ENCODE assay signal across 12 cellular contexts in the genomic region with DNA sequence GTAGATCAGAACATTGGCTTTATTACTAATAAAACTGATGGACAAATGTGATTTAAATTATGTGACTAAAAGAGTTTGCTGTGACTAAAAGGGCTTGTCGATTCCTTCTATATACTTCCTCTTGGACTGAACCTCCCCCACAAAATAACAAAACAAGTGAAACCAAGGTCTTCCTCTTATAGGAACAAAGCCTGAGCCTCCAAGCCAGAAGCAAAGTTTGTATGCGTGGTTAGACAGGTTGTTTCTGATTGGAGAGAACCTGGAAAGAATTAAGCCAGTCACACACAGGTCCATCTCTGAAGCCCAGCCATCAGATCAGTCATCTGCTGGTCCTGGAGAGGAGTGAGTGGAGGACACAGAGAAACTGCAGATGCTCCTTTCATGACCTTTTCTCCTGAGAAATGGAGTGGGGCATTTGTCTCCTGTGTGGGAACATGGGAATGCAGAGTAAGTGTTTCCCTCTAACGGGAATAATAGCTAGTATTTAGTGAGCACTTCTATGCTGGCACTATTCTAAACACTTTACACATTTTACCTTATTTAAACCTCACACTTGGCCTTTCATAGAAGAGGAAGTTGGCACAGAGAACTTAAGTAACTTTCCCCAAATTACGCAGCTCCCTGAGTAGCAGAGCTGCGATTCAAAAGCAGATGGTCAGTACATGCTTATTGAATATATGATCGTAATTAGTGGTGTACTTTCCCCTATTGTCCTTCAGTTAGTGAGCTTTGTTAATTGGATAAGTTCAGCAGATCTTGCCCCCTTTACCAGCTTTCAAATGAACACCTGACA.
DNase-seq lines count a peak whose midpoint lies in the region; ATAC-seq, FAIRE-seq and TF ChIP-seq lines count a peak whose summit lies in the region.
"Had no signal": no experiment of that assay in that cellular context is flagged by ENCODE, and none has a peak within 500 bp of the region (broad histone marks: within the 10 kb centered on the region; RNA-seq: fewer than 3 reads in every experiment).

No MANE protein-coding gene starts in this region.

- H3K36me3 ChIP-seq in right lobe of liver (peaks cover 0 to 4% (median 0%) of the 10 kb centered on the region in 4 donors), HepG2 (replicated peaks in 1 of 2; ENCODE audit: control insufficient read depth in 1 of 2, insufficient read depth in 2 of 2, low read length in 2 of 2) (peaks cover 11 to 13% of the 10 kb centered on the region in 2 experiments; a peak in 4 of 5 replicates), Karpas-422 (ENCODE audit: insufficient read depth, low read length) (0 out of 2 replicates have a peak, but pooled peaks cover 4% of the 10 kb centered on the region), upper lobe of left lung (peaks cover 0 to 7% (median 6%) of the 10 kb centered on the region in 4 donors)

- POLR2A ChIA-PET in HepG2 (lab: Yijun Ruan, JAX) = no interaction called here

- no peak for FAIRE-seq in HepG2 (lab: Jason Lieb, UNC)

- no peaks in the 10 kb centered on the region for H3K9me3 Mint-ChIP-seq in central memory CD8-positive, alpha-beta T cell

- peaks cover 12% of the 10 kb centered on the region for H3K4me1 Mint-ChIP-seq in central memory CD8-positive, alpha-beta T cell

- TF ChIP-seq POLR2A in right lobe of liver (IDR thresholded peaks at IDR 0.05) (no peak), HepG2 (IDR thresholded peaks at IDR 0.05; ENCODE audit: insufficient read depth in 1 of 2, low read depth in 2 of 2, low read length in 2 of 2) (no peak), upper lobe of left lung (IDR thresholded peaks at IDR 0.05) (no peak)

- H3K27me3 Mint-ChIP-seq in central memory CD8-positive, alpha-beta T cell = no peaks in the 10 kb centered on the region

- peaks cover 13% of the 10 kb centered on the region for H3K36me3 Mint-ChIP-seq in central memory CD8-positive, alpha-beta T cell (ENCODE audit: insufficient read depth)

- TF ChIP-seq RAD21 in HepG2 (CRISPR knock-in tag; IDR thresholded peaks at IDR 0.05) = no peak

- BruUV-seq in HepG2 (replicated peaks; lab: Mats Ljungman, UMichigan) = no TSS peak

- H3K9ac ChIP-seq in HepG2 (ENCODE audit: insufficient read depth, low read depth, low read length) = no peak overlapping the region
- peak overlapping the region; percentile 49 for H3K9ac ChIP-seq in Karpas-422 (ENCODE audit: low read length)

- no peaks in the 10 kb centered on the region for H3K9me3 ChIP-seq in right lobe of liver
- no peaks in the 10 kb centered on the region for H3K9me3 ChIP-seq in HepG2 (ENCODE audit: low read length)
- no peaks in the 10 kb centered on the region for H3K9me3 ChIP-seq in Karpas-422 (ENCODE audit: low read length)
- H3K9me3 ChIP-seq in upper lobe of left lung = no peaks in the 10 kb centered on the region
- H3K9me3 ChIP-seq: gastroesophageal sphincter, suprapubic skin had no signal

- H2AFZ ChIP-seq in HepG2 (ENCODE audit: low read length) (no peak overlapping the region), Karpas-422 (ENCODE audit: low read length) (no peak overlapping the region)

- no peak overlapping the region for H3K4me2 ChIP-seq in HepG2 (ENCODE audit: low read depth, low read length)
- peak overlapping the region; percentile 49 for H3K4me2 ChIP-seq in Karpas-422 (ENCODE audit: low read depth, low read length, poor library complexity, severe bottlenecking)

- intact Hi-C loops in right lobe of liver (cut with DNase I) (loop anchor here in 1 of 2 donors (10.0 kb wide), 1 partner anchor 263 kb away; no protein-coding TSS in a partner anchor), HepG2 (cut with micrococcal nuclease; ENCODE audit: unreplicated experiment) (loop anchor here (10.0 kb wide), 1 partner anchor 343 kb away; no protein-coding TSS in a partner anchor)

- WGBS in right lobe of liver (ENCODE audit: insufficient coverage, low coverage, low lambda C conversion rate, missing lambda C conversion rate) = 68% methylated on average over 6 of the region's 6 CpGs
- 97% methylated on average over 6 of the region's 6 CpGs for WGBS in HepG2 (ENCODE audit: low lambda C conversion rate)
- WGBS in upper lobe of left lung, 2 donors = 45 to 63% methylated on average over 6 of the region's 6 CpGs

- CTCF ChIA-PET in HepG2 (lab: Yijun Ruan, JAX; ENCODE audit: low intra/inter-chr PET ratio, low total read pairs) = no interaction called here

- DNase-seq in right lobe of liver (no peak), HepG2 (ENCODE audit: low spot score) (no peak), Karpas-422 (peak; percentile 84), upper lobe of left lung (no peak), HT-29 (ENCODE audit: low spot score) (no peak), G401 (ENCODE audit: low spot score) (no peak)
- no peak for DNase-seq in central memory CD8-positive, alpha-beta T cell (ENCODE audit: low spot score in 2 of 2)
- DNase-seq: NCI-H1417, T-helper 2 cell had no signal

- H3K4me3 ChIP-seq in right lobe of liver (no peak overlapping the region), HepG2 (replicated peaks in 1 of 3; ENCODE audit: insufficient read depth in 1 of 3, low read depth in 2 of 3, low read length in 3 of 3) (no peak overlapping the region), Karpas-422 (ENCODE audit: low read length) (peak overlapping the region; percentile 32; the same call in 1 of the 2 replicates), upper lobe of left lung (no peak overlapping the region)
- H3K4me3 ChIP-seq: gastroesophageal sphincter, suprapubic skin had no signal

- H3K27ac ChIP-seq in right lobe of liver (peak overlapping the region in 1 of 3 donors; percentile 34), HepG2 (ENCODE audit: extremely low read length, insufficient read depth, low read length) (no peak overlapping the region), Karpas-422 (ENCODE audit: low read length) (peak overlapping the region; percentile 88), upper lobe of left lung (peak overlapping the region; percentile 7 to 70 (median 23))
- H3K27ac ChIP-seq: suprapubic skin had no signal

- ATAC-seq in right lobe of liver = peak in 3 of 4 donors; percentile 50 to 65 (median 54)
- no peak for ATAC-seq in HepG2
- ATAC-seq in central memory CD8-positive, alpha-beta T cell (replicated peaks; ENCODE audit: extremely low read depth, poor library complexity, severe bottlenecking) = no peak
- peak in 1 of 2 donors; percentile 76 for ATAC-seq in upper lobe of left lung (ENCODE audit: low FRiP score in 2 of 2)
- ATAC-seq in HG03095 (IDR thresholded peaks at IDR 0.05; ENCODE audit: unreplicated experiment) = no peak
- ATAC-seq: gastroesophageal sphincter had no signal

- TF ChIP-seq EP300 in HepG2 (IDR thresholded peaks at IDR 0.05; ENCODE audit: low read depth in 2 of 2, low read length in 2 of 2) = no peak
- no peak for TF ChIP-seq EP300 in HepG2 (CRISPR knock-in tag; IDR thresholded peaks at IDR 0.05; ENCODE audit: borderline replicate concordance)
- no peak for TF ChIP-seq EP300 in upper lobe of left lung (IDR thresholded peaks at IDR 0.05)

- no peaks in the 10 kb centered on the region for H3K4me1 ChIP-seq in right lobe of liver
- H3K4me1 ChIP-seq in HepG2 (ENCODE audit: insufficient read depth, low read length) = 0 out of 2 replicates have a peak, but pooled peaks cover 6% of the 10 kb centered on the region
- peaks cover 87% of the 10 kb centered on the region for H3K4me1 ChIP-seq in Karpas-422 (ENCODE audit: low read length)
- peaks cover 0 to 13% (median 0%) of the 10 kb centered on the region in 4 donors for H3K4me1 ChIP-seq in upper lobe of left lung
- H3K4me1 ChIP-seq: gastroesophageal sphincter, suprapubic skin had no signal

- in situ Hi-C loops in HepG2 (cut with HindIII; ENCODE audit: extremely low pct_ligation_motif_present, low pct_unique_long_range_greater_than_20kb) = no loop called here
- in situ Hi-C loops in G401 (cut with HindIII; ENCODE audit: low sequenced_read_pairs) = no loop called here

- H3K79me2 ChIP-seq in HepG2 (ENCODE audit: insufficient read depth, low read length) (no peaks in the 10 kb centered on the region), Karpas-422 (ENCODE audit: low read length) (peaks cover 80% of the 10 kb centered on the region)

- TF ChIP-seq CTCF in right lobe of liver (IDR thresholded peaks at IDR 0.05) (no peak), HepG2 (CRISPR knock-in tag; IDR thresholded peaks at IDR 0.05) (no peak), upper lobe of left lung (IDR thresholded peaks at IDR 0.05) (no peak)

- no peak overlapping the region for H3K4me3 Mint-ChIP-seq in central memory CD8-positive, alpha-beta T cell

- no peaks in the 10 kb centered on the region for H3K27me3 ChIP-seq in right lobe of liver
- H3K27me3 ChIP-seq in HepG2 (ENCODE audit: control insufficient read depth in 1 of 2, insufficient read depth in 2 of 2, low read length in 2 of 2) = no peaks in the 10 kb centered on the region
- no peaks in the 10 kb centered on the region for H3K27me3 ChIP-seq in Karpas-422 (ENCODE audit: low read length)
- no peaks in the 10 kb centered on the region for H3K27me3 ChIP-seq in upper lobe of left lung
- H3K27me3 ChIP-seq: gastroesophageal sphincter, suprapubic skin had no signal

- no peaks in the 10 kb centered on the region for H3K9me2 ChIP-seq in Karpas-422 (replicated peaks; ENCODE audit: insufficient read depth, low read length)

- H3K27ac Mint-ChIP-seq in central memory CD8-positive, alpha-beta T cell (ENCODE audit: low read depth) = peak overlapping the region; percentile 37

- H4K20me1 ChIP-seq in HepG2 (ENCODE audit: insufficient read depth, low read length) (peaks cover 3% of the 10 kb centered on the region; the same call in 1 of the 2 replicates), Karpas-422 (ENCODE audit: insufficient read depth, low read depth, low read length) (no peaks in the 10 kb centered on the region)

TF ChIP-seq in HepG2, 621 proteins besides CTCF, POLR2A, EP300 and RAD21 (continues in another document):
- TF ChIP-seq, protein P1, sequence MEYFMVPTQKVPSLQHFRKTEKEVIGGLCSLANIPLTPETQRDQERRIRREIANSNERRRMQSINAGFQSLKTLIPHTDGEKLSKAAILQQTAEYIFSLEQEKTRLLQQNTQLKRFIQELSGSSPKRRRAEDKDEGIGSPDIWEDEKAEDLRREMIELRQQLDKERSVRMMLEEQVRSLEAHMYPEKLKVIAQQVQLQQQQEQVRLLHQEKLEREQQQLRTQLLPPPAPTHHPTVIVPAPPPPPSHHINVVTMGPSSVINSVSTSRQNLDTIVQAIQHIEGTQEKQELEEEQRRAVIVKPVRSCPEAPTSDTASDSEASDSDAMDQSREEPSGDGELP (IDR thresholded peaks at IDR 0.05; ENCODE audit: borderline replicate concordance, low read depth) = no peak

Comparison
In these comparisons a context has a peak if more than half of its experiments do, and no peak if none do; other contexts are left out.
1. ATAC-seq: peak in right lobe of liver (3 of 4); none in HepG2 (single experiment), central memory CD8-positive, alpha-beta T cell (single experiment) and HG03095 (single experiment).